In the genomic region with DNA sequence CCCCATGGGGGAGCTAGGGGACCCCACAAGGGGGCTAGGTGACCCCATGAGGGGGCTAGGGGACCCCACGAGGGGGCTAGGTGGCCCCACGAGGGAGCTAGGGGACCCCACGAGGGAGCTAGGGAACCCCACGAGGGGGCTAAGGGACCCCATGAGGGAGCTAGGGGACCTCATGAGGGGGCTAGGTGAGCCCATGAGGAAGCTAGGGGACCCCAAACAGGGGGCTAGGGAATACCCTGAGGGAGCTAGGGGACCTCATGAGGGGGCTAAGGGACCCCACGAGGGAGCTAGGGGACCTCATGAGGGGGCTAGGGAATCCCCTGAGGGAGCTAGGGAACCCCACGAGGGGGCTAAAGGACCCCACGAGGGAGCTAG, we compare ENCODE assay signal across 28 cellular contexts. TPM values are rescaled to one million over a fixed set of nuclear protein-coding genes. Genes with fewer than 3 reads are reported as not detected.
"Had no signal": no experiment of that assay in that cellular context is flagged by ENCODE, and none has a peak within 500 bp of the region (broad histone marks: within the 10 kb centered on the region; RNA-seq: fewer than 3 reads in every experiment).

No MANE protein-coding gene starts in this region.

- ATAC-seq: heart left ventricle; left lobe of liver; sciatic nerve; stimulated activated naive CD8-positive, alpha-beta T cell treated with anti-CD3 and anti-CD28 coated beads, Interleukin-15, Interleukin-2, amounts not matched to agents 100 U/mL and 50 U/mL, for 24 hours had no signal

- H3K9me3 ChIP-seq: heart left ventricle, suprapubic skin, thyroid gland, upper lobe of left lung, vagina had no signal

- H3K36me3 Mint-ChIP-seq: mesothelial cell of epicardium had no signal

- H3K27ac Mint-ChIP-seq: mesothelial cell of epicardium, nephron had no signal

- H3K36me3 ChIP-seq: heart left ventricle, suprapubic skin, thyroid gland, upper lobe of left lung, vagina had no signal

- H3K9me3 Mint-ChIP-seq: mesothelial cell of epicardium, nephron had no signal

- H3K27ac ChIP-seq: coronary artery, heart left ventricle, suprapubic skin, thyroid gland, upper lobe of left lung, vagina had no signal

- H3K4me1 ChIP-seq: suprapubic skin, vagina had no signal

- H3K27me3 ChIP-seq: thyroid gland, upper lobe of left lung, vagina had no signal

- H3K4me3 Mint-ChIP-seq: mesothelial cell of epicardium, nephron had no signal

- H3K4me3 ChIP-seq: coronary artery, heart left ventricle, skin epidermis, suprapubic skin, thyroid gland, upper lobe of left lung, vagina had no signal

- DNase-seq: effector CD4-positive, alpha-beta T cell; heart left ventricle; hippocampal formation; mammary epithelial cell; posterior cingulate gyrus; stimulated activated CD4-positive, alpha-beta T cell treated with anti-CD3 and anti-CD28 coated beads, Interleukin-2, amount 100 ng/mL, for 48 hours; stimulated activated naive CD8-positive, alpha-beta T cell treated with anti-CD3 and anti-CD28 coated beads, Interleukin-15, Interleukin-2, amounts not matched to agents 100 U/mL and 50 U/mL, for 24 hours; thyroid gland; upper lobe of left lung had no signal

RNA-seq across cellular contexts. Expression of gene DMRTB1, which starts 50.5 kb away (rescaled TPM):
- total RNA-seq: chondrocyte, dermis microvascular lymphatic vessel endothelial cell, fibroblast of lung, frontal cortex, glomerular endothelial cell, heart left ventricle, left lobe of liver, lower leg skin, mammary epithelial cell, mesothelial cell of epicardium, mucosa of gallbladder, myocyte, omental fat pad, pulmonary artery endothelial cell, sciatic nerve, suprapubic skin, upper lobe of left lung, vagina had no signal
- polyA plus RNA-seq: esophagus, fibroblast of lung, heart left ventricle, mammary epithelial cell had no signal
